In the genomic region with DNA sequence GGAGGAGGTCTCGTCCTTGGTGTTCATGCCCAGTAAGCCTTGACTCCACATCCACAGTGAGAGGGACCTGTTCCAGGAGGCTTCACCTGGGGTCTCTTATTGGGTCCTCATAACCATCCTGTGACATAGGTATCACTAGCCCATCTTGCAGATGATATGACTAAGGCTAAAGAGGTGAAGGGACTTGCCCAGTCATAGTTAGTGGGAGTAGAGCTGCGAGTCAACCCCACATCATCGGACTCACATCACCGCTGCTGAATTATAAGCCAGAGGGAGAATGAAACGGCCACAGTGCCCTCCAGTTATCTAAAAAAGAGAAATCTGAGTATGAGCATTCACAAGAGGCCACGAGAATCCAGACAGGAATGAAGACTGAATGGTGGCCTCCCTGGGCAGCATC, we compare ENCODE assay signal across 20 cellular contexts.
DNase-seq lines count a peak whose midpoint lies in the region; ATAC-seq, FAIRE-seq and TF ChIP-seq lines count a peak whose summit lies in the region.
"Had no signal": no experiment of that assay in that cellular context is flagged by ENCODE, and none has a peak within 500 bp of the region (broad histone marks: within the 10 kb centered on the region; RNA-seq: fewer than 3 reads in every experiment).

No MANE protein-coding gene starts in this region.

- CTCF ChIA-PET in IMR-90 (lab: Yijun Ruan, JAX), result no interaction called here
- CTCF ChIA-PET in naive thymus-derived CD4-positive, alpha-beta T cell (lab: Charles Lee), result no interaction called here

- peaks cover 30% of the 10 kb centered on the region; the same call in 1 of the 2 replicates for H4K20me1 ChIP-seq in IMR-90 (ENCODE audit: insufficient read depth, low read length)

- H3K56ac ChIP-seq in IMR-90 (ENCODE audit: extremely low read depth, insufficient read depth, low read length), result no peak overlapping the region

- 100% methylated on average over 1 of the region's 6 CpGs; no CpG with 5 or more reads in 1 of the 2 experiments for WGBS in IMR-90 (ENCODE audit: extremely low coverage in 2 of 2, insufficient read length in 1 of 2), 2 experiments
- WGBS in prostate gland, result 93% methylated on average over 6 of the region's 6 CpGs

- no peak for TF ChIP-seq RAD21 in IMR-90 (IDR thresholded peaks at IDR 0.05; ENCODE audit: low read length)

- ATAC-seq in IMR-90 (ENCODE audit: low read depth), result no peak
- no peak for ATAC-seq in naive thymus-derived CD4-positive, alpha-beta T cell
- ATAC-seq: HCT116 had no signal

- no peak overlapping the region for H2BK120ac ChIP-seq in IMR-90 (ENCODE audit: low read depth, low read length)

- no peak overlapping the region for H3K18ac ChIP-seq in IMR-90 (ENCODE audit: low read depth, low read length)

- no peak overlapping the region for H3K23ac ChIP-seq in IMR-90 (ENCODE audit: low read depth, low read length)

- H3K36me3 Mint-ChIP-seq in osteocyte (ENCODE audit: unreplicated experiment), result peaks cover 82% of the 10 kb centered on the region
- H3K36me3 Mint-ChIP-seq in naive thymus-derived CD4-positive, alpha-beta T cell, result peaks cover 0 to 35% (median 12%) of the 10 kb centered on the region in 5 donors

- 0 out of 4 replicates have a peak, but pooled peaks cover 0 to 2% of the 10 kb centered on the region in 2 experiments for H3K79me1 ChIP-seq in IMR-90 (ENCODE audit: low read depth in 1 of 2, low read length in 2 of 2)

- H2BK20ac ChIP-seq in IMR-90 (ENCODE audit: low read depth, low read length), result no peak overlapping the region

- no peak overlapping the region for H2BK5ac ChIP-seq in IMR-90 (ENCODE audit: low read depth, low read length, poor library complexity, severe bottlenecking)

- H3K36me3 ChIP-seq in IMR-90 (ENCODE audit: control insufficient read depth, insufficient read depth, low read length) (peaks cover 92% of the 10 kb centered on the region), bronchial epithelial cell (ENCODE audit: control insufficient read depth, insufficient read depth, low read length) (no peaks in the 10 kb centered on the region), prostate gland (no peaks in the 10 kb centered on the region)
- H3K36me3 ChIP-seq in naive thymus-derived CD4-positive, alpha-beta T cell (ENCODE audit: control insufficient read depth in 2 of 3, insufficient read depth in 3 of 3, low read length in 3 of 3), result peaks cover 0 to 13% (median 0%) of the 10 kb centered on the region in 3 experiments
- H3K36me3 ChIP-seq: SJCRH30 had no signal

- FAIRE-seq in bronchial epithelial cell (lab: Jason Lieb, UNC), result no peak
- FAIRE-seq: G401.6, GM12891, HTR-8/SVneo had no signal

- no peak overlapping the region for H3K4me3 ChIP-seq in IMR-90 (ENCODE audit: insufficient read depth, low read depth, low read length)
- no peak overlapping the region for H3K4me3 ChIP-seq in bronchial epithelial cell (ENCODE audit: low read depth, low read length)
- H3K4me3 ChIP-seq in naive thymus-derived CD4-positive, alpha-beta T cell (ENCODE audit: low read length), result no peak overlapping the region
- H3K4me3 ChIP-seq in prostate gland, result no peak overlapping the region
- H3K4me3 ChIP-seq: SJCRH30 had no signal

- H3K27ac Mint-ChIP-seq in osteocyte (ENCODE audit: unreplicated experiment), result peak overlapping the region; percentile 10
- H3K27ac Mint-ChIP-seq in naive thymus-derived CD4-positive, alpha-beta T cell, result no peak overlapping the region

- H3K4me1 ChIP-seq in IMR-90 (ENCODE audit: control insufficient read depth, insufficient read depth, low read length), result peaks cover 2% of the 10 kb centered on the region; the same call in 1 of the 2 replicates
- peaks cover 10 to 13% of the 10 kb centered on the region in 2 donors for H3K4me1 ChIP-seq in naive thymus-derived CD4-positive, alpha-beta T cell (ENCODE audit: control insufficient read depth in 2 of 2, insufficient read depth in 2 of 2, low read length in 2 of 2)
- no peaks in the 10 kb centered on the region for H3K4me1 ChIP-seq in prostate gland (replicated peaks)
- H3K4me1 ChIP-seq: SJCRH30 had no signal

- in situ Hi-C loops in IMR-90 (cut with MboI; ENCODE audit: low sequenced_read_pairs), result no loop called here

- no TSS peak for BruUV-seq in IMR-90 (replicated peaks; lab: Mats Ljungman, UMichigan)

- H4K8ac ChIP-seq in IMR-90 (ENCODE audit: low read depth in 2 of 2, low read length in 2 of 2), result no peak overlapping the region

- no peak overlapping the region for H3K4me2 ChIP-seq in IMR-90 (ENCODE audit: low read depth, low read length)

- H2BK15ac ChIP-seq in IMR-90 (ENCODE audit: low read depth, low read length), result no peak overlapping the region

- H2AK5ac ChIP-seq in IMR-90 (ENCODE audit: low read depth, low read length), result no peak overlapping the region

- no peak overlapping the region for H3K27ac ChIP-seq in IMR-90 (ENCODE audit: insufficient read depth, low read length)
- no peak overlapping the region for H3K27ac ChIP-seq in naive thymus-derived CD4-positive, alpha-beta T cell (ENCODE audit: low read depth, low read length)
- no peak overlapping the region for H3K27ac ChIP-seq in prostate gland
- H3K27ac ChIP-seq: C4-2B, RWPE1, SJCRH30 had no signal

- no peak overlapping the region for H3K4ac ChIP-seq in IMR-90 (ENCODE audit: low read depth, low read length)

- no peaks in the 10 kb centered on the region for H3K9me3 Mint-ChIP-seq in osteocyte (ENCODE audit: unreplicated experiment)
- no peaks in the 10 kb centered on the region for H3K9me3 Mint-ChIP-seq in naive thymus-derived CD4-positive, alpha-beta T cell

- no peak overlapping the region for H2AK9ac ChIP-seq in IMR-90 (replicated peaks; ENCODE audit: low read depth, low read length, poor library complexity)

- intact Hi-C loops in IMR-90 (cut with micrococcal nuclease) (no loop called here), prostate gland (cut with DNase I) (no loop called here)
- intact Hi-C loops in naive thymus-derived CD4-positive, alpha-beta T cell (cut with micrococcal nuclease), result no loop called here

- H3K9me3 ChIP-seq in IMR-90 (ENCODE audit: control insufficient read depth, insufficient read depth, low read length) (no peaks in the 10 kb centered on the region), prostate gland (no peaks in the 10 kb centered on the region)
- no peaks in the 10 kb centered on the region for H3K9me3 ChIP-seq in naive thymus-derived CD4-positive, alpha-beta T cell (ENCODE audit: control insufficient read depth in 2 of 3, low read length in 3 of 3)
- H3K9me3 ChIP-seq: SJCRH30 had no signal

- no peaks in the 10 kb centered on the region for H3K27me3 Mint-ChIP-seq in osteocyte (ENCODE audit: unreplicated experiment)
- H3K27me3 Mint-ChIP-seq in naive thymus-derived CD4-positive, alpha-beta T cell, result no peaks in the 10 kb centered on the region

- no peak overlapping the region for H3K14ac ChIP-seq in IMR-90 (replicated peaks; ENCODE audit: low read depth, low read length)

- TF ChIP-seq POLR2A in IMR-90 (IDR thresholded peaks at IDR 0.05; ENCODE audit: low read depth, low read length) (no peak), prostate gland (IDR thresholded peaks at IDR 0.05) (no peak)

- H3K27me3 ChIP-seq in IMR-90 (ENCODE audit: control insufficient read depth, insufficient read depth, low read length) (no peaks in the 10 kb centered on the region), bronchial epithelial cell (ENCODE audit: control insufficient read depth, insufficient read depth, low read length) (no peaks in the 10 kb centered on the region), prostate gland (replicated peaks; ENCODE audit: insufficient read depth) (no peaks in the 10 kb centered on the region)
- H3K27me3 ChIP-seq in naive thymus-derived CD4-positive, alpha-beta T cell (ENCODE audit: control insufficient read depth in 2 of 2, insufficient read depth in 2 of 2, low read length in 2 of 2), result no peaks in the 10 kb centered on the region
- H3K27me3 ChIP-seq: SJCRH30 had no signal

- POLR2A ChIA-PET in IMR-90 (lab: Charles Lee; ENCODE audit: unreplicated experiment), result no interaction called here
- POLR2A ChIA-PET in naive thymus-derived CD4-positive, alpha-beta T cell (lab: Charles Lee), result no interaction called here

- H3K9ac ChIP-seq in IMR-90 (ENCODE audit: low read depth, low read length), result no peak overlapping the region

- no peak overlapping the region for H3K4me3 Mint-ChIP-seq in osteocyte (ENCODE audit: unreplicated experiment)
- no peak overlapping the region for H3K4me3 Mint-ChIP-seq in naive thymus-derived CD4-positive, alpha-beta T cell

- H2AFZ ChIP-seq in IMR-90 (replicated peaks; ENCODE audit: low read length, poor library complexity), result no peak overlapping the region

- dilution Hi-C loops in IMR-90 (cut with HindIII; ENCODE audit: low sequenced_read_pairs, unreplicated experiment), result no loop called here

- H3K4me1 Mint-ChIP-seq in osteocyte (ENCODE audit: unreplicated experiment), result peaks cover 2% of the 10 kb centered on the region
- peaks cover 9 to 19% (median 13%) of the 10 kb centered on the region in 7 donors for H3K4me1 Mint-ChIP-seq in naive thymus-derived CD4-positive, alpha-beta T cell

- peaks cover 14% of the 10 kb centered on the region for H3K9me1 ChIP-seq in IMR-90 (ENCODE audit: insufficient read depth, low read length)

- H4K5ac ChIP-seq in IMR-90 (ENCODE audit: low read depth, low read length), result no peak overlapping the region

- peak; percentile 14 for DNase-seq in activated CD4-positive, alpha-beta T cell treated with anti-CD3 and anti-CD28 coated beads for 48 hours
- DNase-seq in activated CD4-positive, alpha-beta T cell treated with anti-CD3 and anti-CD28 coated beads, Interleukin-2, amount 50 U/mL, for 4 hours, result no peak
- DNase-seq in IMR-90 (peak; percentile 57), bronchial epithelial cell (ENCODE audit: low read depth) (peak; percentile 56), osteocyte (ENCODE audit: extremely low spot score, unreplicated experiment) (no peak), NCI-H345 (lab: John Stamatoyannopoulos, UW) (no peak), prostate gland (ENCODE audit: low spot score) (no peak)
- no peak for DNase-seq in naive thymus-derived CD4-positive, alpha-beta T cell
- DNase-seq: COR-L47, DMS53, NCI-H1092 treated with DMSO at 0.1 percent for 48 hours, NCI-H187 treated with DMSO at 0.1 percent for 48 hours, NCI-H774, SJCRH30 had no signal

- H4K91ac ChIP-seq in IMR-90 (ENCODE audit: insufficient read depth, low read depth, low read length), result no peak overlapping the region

- TF ChIP-seq CTCF in IMR-90 (conservative IDR thresholded peaks at IDR 0.05; ENCODE audit: low read depth, low read length), result no peak
- no peak for TF ChIP-seq CTCF in bronchial epithelial cell (IDR thresholded peaks at IDR 0.05; ENCODE audit: insufficient read depth, low read length, severe bottlenecking)
- no peak for TF ChIP-seq CTCF in osteocyte (IDR thresholded peaks at IDR 0.05)
- TF ChIP-seq CTCF in prostate gland (IDR thresholded peaks at IDR 0.05), result no peak

TF ChIP-seq in IMR-90, 13 proteins besides CTCF, POLR2A, EP300 and RAD21 (continues in another document):
- TF ChIP-seq RFX5 (IDR thresholded peaks at IDR 0.05; ENCODE audit: low read depth, low read length) (no peak), RCOR1 (IDR thresholded peaks at IDR 0.05; ENCODE audit: insufficient replicate concordance, low read length) (no peak), BHLHE40 (IDR thresholded peaks at IDR 0.05; ENCODE audit: low read depth, low read length) (no peak), MXI1 (IDR thresholded peaks at IDR 0.05; ENCODE audit: borderline replicate concordance, low read depth, low read length) (no peak), MAZ (IDR thresholded peaks at IDR 0.05; ENCODE audit: borderline replicate concordance, low read depth, low read length) (no peak)

Comparison
In these comparisons a context has a peak if more than half of its experiments do, and no peak if none do; other contexts are left out.
1. DNase-seq: peak in activated CD4-positive, alpha-beta T cell treated with anti-CD3 and anti-CD28 coated beads for 48 hours (single experiment), IMR-90 (single experiment) and bronchial epithelial cell (single experiment); none in activated CD4-positive, alpha-beta T cell treated with anti-CD3 and anti-CD28 coated beads, Interleukin-2, amount 50 U/mL, for 4 hours (0 of 2), osteocyte (single experiment), naive thymus-derived CD4-positive, alpha-beta T cell (0 of 9), NCI-H345 (single experiment) and prostate gland (single experiment).